19 cellular contexts compared by ENCODE assay signal in genomic region chr7:71695189-71695588, GRCh38.
DNase-seq lines count a peak whose midpoint lies in the region; ATAC-seq and TF ChIP-seq lines count a peak whose summit lies in the region.
"Had no signal": no experiment of that assay in that cellular context is flagged by ENCODE, and none has a peak within 500 bp of the region (broad histone marks: within the 10 kb centered on the region; RNA-seq: fewer than 3 reads in every experiment).

No MANE protein-coding gene starts in this region.

- H3K27ac Mint-ChIP-seq in brain: peak overlapping the region in 4 of 5 experiments; percentile 6 to 86 (median 45)
- H3K27ac Mint-ChIP-seq: CD8-positive, alpha-beta memory T cell had no signal

- H3K4me3 ChIP-seq in skeletal muscle cell (ENCODE audit: low read depth, low read length): no peak overlapping the region
- H3K4me3 ChIP-seq: A549; BLaER1 treated with 17β-estradiol and CSF1 and Interleukin-3, amounts not matched to agents 10 nM and 100 nM had no signal

- DNase-seq in DMS 273 (lab: John Stamatoyannopoulos, UW; ENCODE audit: unreplicated experiment) (peak; percentile 95), NCI-H2171 (lab: John Stamatoyannopoulos, UW) (peak; percentile 82), skeletal muscle cell (ENCODE audit: low read depth) (peak; percentile 15), amniotic stem cell (lab: John Stamatoyannopoulos, UW) (no peak)
- DNase-seq: CD8-positive, alpha-beta memory T cell; DMS79 treated with DMSO at 0.1 percent for 48 hours; GOT3; NCI-H1105 treated with DMSO at 0.1 percent for 48 hours; NCI-H187 treated with DMSO at 0.1 percent for 48 hours; NCI-H446; NCI-H748 treated with DMSO at 0.1 percent for 48 hours; OCI-M1; SHP77; SK-N-SH had no signal

- H3K9me3 Mint-ChIP-seq in brain: peaks cover 6 to 13% (median 9%) of the 10 kb centered on the region in 5 experiments

- H3K27me3 Mint-ChIP-seq in brain: peaks cover 4% of the 10 kb centered on the region
- H3K27me3 Mint-ChIP-seq: CD8-positive, alpha-beta memory T cell had no signal

- TF ChIP-seq CTCF in brain (conservative IDR thresholded peaks at IDR 0.05): no peak

- H3K36me3 Mint-ChIP-seq in brain: peaks cover 18% of the 10 kb centered on the region
- H3K36me3 Mint-ChIP-seq: CD8-positive, alpha-beta memory T cell had no signal

- ATAC-seq in HG02763 (IDR thresholded peaks at IDR 0.05; ENCODE audit: unreplicated experiment) (no peak), HG03342 (IDR thresholded peaks at IDR 0.05; ENCODE audit: unreplicated experiment) (no peak)
- ATAC-seq: A549 had no signal

- peaks cover 22% of the 10 kb centered on the region for H3K4me1 Mint-ChIP-seq in brain
- H3K4me1 Mint-ChIP-seq: CD8-positive, alpha-beta memory T cell had no signal

- H3K4me3 Mint-ChIP-seq in brain: peak overlapping the region in 2 of 5 experiments; percentile 0 to 30
- H3K4me3 Mint-ChIP-seq: CD8-positive, alpha-beta memory T cell had no signal
